ENCODE assay signal across 10 cellular contexts in genomic region chr20:11777861-11778570, GRCh38.
DNase-seq lines count a peak whose midpoint lies in the region; TF ChIP-seq lines count a peak whose summit lies in the region.
"Had no signal": no experiment of that assay in that cellular context is flagged by ENCODE, and none has a peak within 500 bp of the region (broad histone marks: within the 10 kb centered on the region; RNA-seq: fewer than 3 reads in every experiment).

No MANE protein-coding gene starts in this region.

- no peaks in the 10 kb centered on the region for H3K36me3 ChIP-seq in brain microvascular endothelial cell (replicated peaks)
- H3K36me3 ChIP-seq: colonic mucosa had no signal

- peak overlapping the region; percentile 13 for H3K27ac ChIP-seq in brain microvascular endothelial cell
- H3K27ac ChIP-seq in caudate nucleus (ENCODE audit: low read depth, low read length): no peak overlapping the region
- H3K27ac ChIP-seq: colonic mucosa had no signal

- TF ChIP-seq CTCF in brain microvascular endothelial cell (IDR thresholded peaks at IDR 0.05; ENCODE audit: low read depth, low read length, missing control alignments): no peak

- peak overlapping the region; percentile 20 for H3K4me3 ChIP-seq in brain microvascular endothelial cell (ENCODE audit: low read depth, low read length)
- H3K4me3 ChIP-seq: colonic mucosa had no signal

- DNase-seq in COLO829 (ENCODE audit: low spot score) (peak; percentile 46), NCI-H1092 (lab: John Stamatoyannopoulos, UW) (peak; percentile 63), brain microvascular endothelial cell (peak; percentile 42), medulla oblongata (ENCODE audit: extremely low spot score) (peak; percentile 9), caudate nucleus (lab: John Stamatoyannopoulos, UW) (no peak), middle frontal gyrus (ENCODE audit: extremely low spot score, low spot score) (no peak), KG1 (lab: John Stamatoyannopoulos, UW) (no peak)
- no peak for DNase-seq in activated CD8-positive, alpha-beta memory T cell treated with anti-CD3 and anti-CD28 coated beads for 24 hours
- DNase-seq: colonic mucosa; stimulated activated CD4-positive, alpha-beta T cell treated with anti-CD3 and anti-CD28 coated beads, Interleukin-15, amount 100 ng/mL, for 24 hours had no signal

- no peaks in the 10 kb centered on the region for H3K27me3 ChIP-seq in brain microvascular endothelial cell (replicated peaks)
- H3K27me3 ChIP-seq: colonic mucosa had no signal

- in situ Hi-C loops in brain microvascular endothelial cell (cut with HindIII; ENCODE audit: low pct_ligation_motif_present, low sequenced_read_pairs): no loop called here

Comparison
In these comparisons a context has a peak if more than half of its experiments do, and no peak if none do; other contexts are left out.
1. DNase-seq: peak in COLO829 (single experiment), NCI-H1092 (single experiment), brain microvascular endothelial cell (single experiment) and medulla oblongata (single experiment); none in caudate nucleus (0 of 61), activated CD8-positive, alpha-beta memory T cell treated with anti-CD3 and anti-CD28 coated beads for 24 hours (single experiment), middle frontal gyrus (single experiment) and KG1 (single experiment).